In genomic region chr10:92418221-92418620, GRCh38 we compare ENCODE assay signal across 34 cellular contexts.
"Had no signal": no experiment of that assay in that cellular context is flagged by ENCODE, and none has a peak within 500 bp of the region (broad histone marks: within the 10 kb centered on the region; RNA-seq: fewer than 3 reads in every experiment).

No MANE protein-coding gene starts in this region.

- H3K9ac ChIP-seq: KMS-11 had no signal

- H3K27ac ChIP-seq: KMS-11 had no signal

- H3K9me3 ChIP-seq: MG63 had no signal

- DNase-seq: Karpas-422, Kasumi-1, KG1, MG63, MM.1S, MV-4-11, NCI-H1048, NCI-H1092, NCI-H1092 treated with DMSO at 0.1 percent for 48 hours, NCI-H1105, NCI-H1105 treated with DMSO at 0.1 percent for 48 hours, NCI-H1417, NCI-H1417 treated with DMSO at 0.1 percent for 48 hours, NCI-H1436, NCI-H1436 treated with DMSO at 0.1 percent for 48 hours, NCI-H146, NCI-H1694, NCI-H1694 treated with DMSO at 0.1 percent for 48 hours, NCI-H187, NCI-H187 treated with DMSO at 0.1 percent for 48 hours, NCI-H1930, NCI-H2029, NCI-H2029 treated with DMSO at 0.1 percent for 48 hours, NCI-H2081, NCI-H2081 treated with DMSO at 0.1 percent for 48 hours, NCI-H2107, NCI-H2171, NCI-H2171 treated with DMSO at 0.1 percent for 48 hours, NCI-H2227 treated with DMSO at 0.1 percent for 48 hours, NCI-H226, NCI-H345, NCI-H446, NCI-H446 treated with DMSO at 0.1 percent for 48 hours had no signal

- H3K27me3 ChIP-seq: MG63 had no signal

- H3K4me3 ChIP-seq: MG63 had no signal

- H3K36me3 ChIP-seq: MG63 had no signal
